In the genomic region with DNA sequence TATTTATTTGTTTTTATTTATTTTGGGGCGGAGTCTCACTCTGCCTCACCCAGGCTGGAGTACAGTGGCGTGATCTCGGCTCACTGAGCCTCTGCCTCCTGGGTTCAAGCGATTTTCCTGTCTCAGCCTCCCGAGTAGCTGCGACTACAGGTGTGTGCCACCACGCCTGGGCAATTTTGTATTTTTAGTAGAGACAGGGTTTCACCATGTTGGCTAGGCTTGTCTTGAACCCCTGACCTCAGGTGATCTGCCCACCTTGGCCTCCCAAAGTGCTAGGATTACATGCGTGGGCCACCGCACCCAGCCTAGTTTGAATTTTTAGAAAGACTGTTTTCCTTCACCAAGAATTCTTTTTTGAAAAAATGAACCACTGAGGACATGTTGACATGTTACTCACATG, we compare ENCODE assay signal across 3 cellular contexts. TPM values are rescaled to one million over a fixed set of nuclear protein-coding genes. Genes with fewer than 3 reads are reported as not detected.
"Had no signal": no experiment of that assay in that cellular context is flagged by ENCODE, and none has a peak within 500 bp of the region (broad histone marks: within the 10 kb centered on the region; RNA-seq: fewer than 3 reads in every experiment).

No MANE protein-coding gene starts in this region.

RNA-seq across cellular contexts. Expression of a gene that starts 5.4 kb away (rescaled TPM):
- total RNA-seq: GM23248, H4, HFFc6 had no signal
